ENCODE assay signal across 8 cellular contexts in the genomic region with DNA sequence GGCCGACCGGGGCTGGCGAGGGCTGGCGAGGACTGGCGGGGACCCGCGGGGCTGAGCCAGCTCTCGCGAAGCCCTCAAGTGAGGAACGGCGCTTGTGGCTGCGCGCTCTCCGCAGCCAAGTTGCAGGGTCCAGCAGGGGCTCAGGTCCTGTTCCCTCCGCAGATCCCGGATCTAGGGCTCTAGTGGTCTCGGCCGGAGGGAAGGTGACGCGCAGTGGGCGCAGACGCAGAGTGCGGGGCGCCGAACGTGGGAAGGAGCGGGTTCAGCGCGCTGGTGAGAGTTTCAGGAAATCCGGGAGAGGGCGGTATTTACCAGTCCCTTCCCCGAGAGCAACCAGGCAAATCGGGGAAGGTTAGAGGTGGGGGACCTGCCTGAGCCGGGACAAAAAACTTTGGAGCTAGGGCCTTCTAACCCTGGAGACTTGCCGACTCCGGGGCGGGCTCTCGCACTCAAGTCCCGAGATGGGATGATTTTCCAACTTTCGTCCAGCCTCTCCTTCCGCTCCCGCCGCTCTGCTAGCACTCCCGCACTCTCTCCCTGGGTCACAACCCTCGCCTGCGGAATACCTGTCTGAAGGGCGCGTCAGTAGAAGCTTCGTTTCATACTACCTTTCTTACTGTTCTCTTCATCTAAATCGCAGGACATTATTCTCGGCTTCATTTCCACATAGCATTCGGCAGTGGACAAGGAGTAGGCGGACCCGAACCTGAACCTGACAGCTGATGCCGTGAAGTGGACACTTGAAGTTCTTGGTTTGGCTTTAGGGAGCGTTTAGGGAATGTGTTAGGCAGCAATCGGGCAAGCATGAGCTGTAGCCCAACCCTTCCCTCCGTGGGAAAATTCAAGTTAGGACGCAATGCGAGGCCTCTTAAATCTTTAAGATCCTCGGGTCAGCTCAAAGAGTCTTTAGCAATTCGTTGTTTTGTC. TPM values are rescaled to one million over a fixed set of nuclear protein-coding genes. Genes with fewer than 3 reads are reported as not detected.
DNase-seq lines count a peak whose midpoint lies in the region; ATAC-seq and TF ChIP-seq lines count a peak whose summit lies in the region.

No MANE protein-coding gene starts in this region.

- TF ChIP-seq CTCF in PC-9 (conservative IDR thresholded peaks at IDR 0.05) (peak; percentile 51; the same call in 1 of the 2 replicates), fibroblast of villous mesenchyme (IDR thresholded peaks at IDR 0.05; ENCODE audit: insufficient read depth, low read depth, low read length) (peak; percentile 35), retinal pigment epithelial cell (conservative IDR thresholded peaks at IDR 0.05; ENCODE audit: low read depth, low read length) (peak; percentile 59)

- H3K27me3 Mint-ChIP-seq in activated naive CD8-positive, alpha-beta T cell treated with anti-CD3 and anti-CD28 coated beads, Interleukin-2, amount 50 U/mL, for 24 hours, result peaks cover 66% of the 10 kb centered on the region
- H3K27me3 Mint-ChIP-seq in activated naive CD8-positive, alpha-beta T cell treated with anti-CD3 and anti-CD28 coated beads for 36 hours, result peaks cover 77% of the 10 kb centered on the region
- H3K27me3 Mint-ChIP-seq in T-cell, result peaks cover 45 to 72% of the 10 kb centered on the region in 2 donors
- H3K27me3 Mint-ChIP-seq in CD8-positive, alpha-beta memory T cell, result peaks cover 41 to 72% of the 10 kb centered on the region in 2 donors

- no peaks in the 10 kb centered on the region for H3K4me1 ChIP-seq in PC-9 (replicated peaks; ENCODE audit: insufficient read depth)
- H3K4me1 ChIP-seq in CD8-positive, alpha-beta memory T cell (ENCODE audit: insufficient read depth, low read length), result no peaks in the 10 kb centered on the region

- no peaks in the 10 kb centered on the region for H3K36me3 Mint-ChIP-seq in activated naive CD8-positive, alpha-beta T cell treated with anti-CD3 and anti-CD28 coated beads, Interleukin-2, amount 50 U/mL, for 24 hours (ENCODE audit: low read depth)
- H3K36me3 Mint-ChIP-seq in activated naive CD8-positive, alpha-beta T cell treated with anti-CD3 and anti-CD28 coated beads for 36 hours, result no peaks in the 10 kb centered on the region
- no peaks in the 10 kb centered on the region for H3K36me3 Mint-ChIP-seq in T-cell
- no peaks in the 10 kb centered on the region for H3K36me3 Mint-ChIP-seq in CD8-positive, alpha-beta memory T cell

- peak overlapping the region; percentile 65 for H3K4me2 ChIP-seq in PC-9

- no peaks in the 10 kb centered on the region for H3K27me3 ChIP-seq in PC-9 (ENCODE audit: insufficient read depth, low read depth)
- peaks cover 9% of the 10 kb centered on the region for H3K27me3 ChIP-seq in CD8-positive, alpha-beta memory T cell (ENCODE audit: insufficient read depth, low read length, poor library complexity, severe bottlenecking)

- H3K27ac ChIP-seq in PC-9, result no peak overlapping the region
- H3K27ac ChIP-seq in CD8-positive, alpha-beta memory T cell (ENCODE audit: low read depth, low read length), result no peak overlapping the region

- no peaks in the 10 kb centered on the region for H3K9me3 Mint-ChIP-seq in activated naive CD8-positive, alpha-beta T cell treated with anti-CD3 and anti-CD28 coated beads, Interleukin-2, amount 50 U/mL, for 24 hours
- H3K9me3 Mint-ChIP-seq in activated naive CD8-positive, alpha-beta T cell treated with anti-CD3 and anti-CD28 coated beads for 36 hours, result no peaks in the 10 kb centered on the region
- H3K9me3 Mint-ChIP-seq in T-cell, result no peaks in the 10 kb centered on the region
- peaks cover 0 to 19% (median 9%) of the 10 kb centered on the region in 5 donors for H3K9me3 Mint-ChIP-seq in CD8-positive, alpha-beta memory T cell

- H2AFZ ChIP-seq in PC-9, result 0 out of 2 replicates have a peak overlapping the region, but pooled peaks have one; percentile 66

- intact Hi-C loops in PC-9 (cut with micrococcal nuclease; ENCODE audit: unreplicated experiment), result loop anchor here (1.0 kb wide), 3 partner anchors 294 to 501 kb away; no protein-coding TSS in a partner anchor

- H3K79me2 ChIP-seq in PC-9 (ENCODE audit: low read depth), result no peaks in the 10 kb centered on the region

- H3K9me2 ChIP-seq in PC-9 (ENCODE audit: insufficient read depth), result no peaks in the 10 kb centered on the region

- no peaks in the 10 kb centered on the region for H3F3A ChIP-seq in PC-9 (ENCODE audit: insufficient read depth, low read depth)

- DNase-seq in activated naive CD8-positive, alpha-beta T cell treated with anti-CD3 and anti-CD28 coated beads, Interleukin-2, amount 50 U/mL, for 24 hours, result no peak
- DNase-seq in activated naive CD8-positive, alpha-beta T cell treated with anti-CD3 and anti-CD28 coated beads for 36 hours, result no peak
- DNase-seq in PC-9 (peak in 1 of 2 experiments; percentile 55), fibroblast of villous mesenchyme (ENCODE audit: low read depth) (peak; percentile 17), retinal pigment epithelial cell (ENCODE audit: low read depth) (peak; percentile 6), T-cell (no peak)
- DNase-seq in CD8-positive, alpha-beta memory T cell, result no peak

- peaks cover 2% of the 10 kb centered on the region for H3K4me1 Mint-ChIP-seq in activated naive CD8-positive, alpha-beta T cell treated with anti-CD3 and anti-CD28 coated beads, Interleukin-2, amount 50 U/mL, for 24 hours
- H3K4me1 Mint-ChIP-seq in activated naive CD8-positive, alpha-beta T cell treated with anti-CD3 and anti-CD28 coated beads for 36 hours, result peaks cover 6% of the 10 kb centered on the region
- peaks cover 0 to 6% (median 0%) of the 10 kb centered on the region in 3 donors for H3K4me1 Mint-ChIP-seq in T-cell
- H3K4me1 Mint-ChIP-seq in CD8-positive, alpha-beta memory T cell, result peaks cover 0 to 6% (median 1%) of the 10 kb centered on the region in 3 donors

- POLR2A ChIA-PET in PC-9 (lab: Charles Lee; ENCODE audit: unreplicated experiment) (interaction anchor here (0.7 kb wide), 1 partner anchor 110 kb away, joined by 4 read pairs; no protein-coding TSS in a partner anchor), T-cell (lab: Charles Lee) (no interaction called here)
- POLR2A ChIA-PET in CD8-positive, alpha-beta memory T cell (lab: Charles Lee), result no interaction called here

- no peak for ATAC-seq in activated naive CD8-positive, alpha-beta T cell treated with anti-CD3 and anti-CD28 coated beads, Interleukin-2, amount 50 U/mL, for 24 hours
- ATAC-seq in HG02759 (IDR thresholded peaks at IDR 0.05; ENCODE audit: unreplicated experiment), result no peak
- ATAC-seq in T-cell (replicated peaks in 1 of 4), result no peak

- H3K36me3 ChIP-seq in PC-9 (ENCODE audit: low read depth), result no peaks in the 10 kb centered on the region
- no peaks in the 10 kb centered on the region for H3K36me3 ChIP-seq in CD8-positive, alpha-beta memory T cell (ENCODE audit: insufficient read depth, low read length)

- H3K4me3 ChIP-seq in PC-9, result peak overlapping the region; percentile 31; the same call in 1 of the 2 replicates
- H3K4me3 ChIP-seq in fibroblast of villous mesenchyme (ENCODE audit: low read depth, low read length), result peak overlapping the region; percentile 27
- peak overlapping the region; percentile 40 for H3K4me3 ChIP-seq in retinal pigment epithelial cell (ENCODE audit: low read length)
- H3K4me3 ChIP-seq in CD8-positive, alpha-beta memory T cell (ENCODE audit: low read length), result no peak overlapping the region

- no peak overlapping the region for H3K27ac Mint-ChIP-seq in activated naive CD8-positive, alpha-beta T cell treated with anti-CD3 and anti-CD28 coated beads, Interleukin-2, amount 50 U/mL, for 24 hours
- H3K27ac Mint-ChIP-seq in activated naive CD8-positive, alpha-beta T cell treated with anti-CD3 and anti-CD28 coated beads for 36 hours, result no peak overlapping the region
- no peak overlapping the region for H3K27ac Mint-ChIP-seq in T-cell
- H3K27ac Mint-ChIP-seq in CD8-positive, alpha-beta memory T cell, result no peak overlapping the region

- peak overlapping the region; percentile 21 for H3K4me3 Mint-ChIP-seq in activated naive CD8-positive, alpha-beta T cell treated with anti-CD3 and anti-CD28 coated beads, Interleukin-2, amount 50 U/mL, for 24 hours
- H3K4me3 Mint-ChIP-seq in activated naive CD8-positive, alpha-beta T cell treated with anti-CD3 and anti-CD28 coated beads for 36 hours, result no peak overlapping the region
- no peak overlapping the region for H3K4me3 Mint-ChIP-seq in T-cell
- H3K4me3 Mint-ChIP-seq in CD8-positive, alpha-beta memory T cell, result no peak overlapping the region

- H4K20me1 ChIP-seq in PC-9 (ENCODE audit: insufficient read depth), result no peaks in the 10 kb centered on the region

- CTCF ChIA-PET in PC-9 (lab: Charles Lee), result interaction anchor here (0.6 to 2.3 kb wide), 8 partner anchors 13 to 502 kb away, joined by 3 to 20 read pairs (median 4); a partner anchor contains a TSS
- CTCF ChIA-PET in T-cell (lab: Charles Lee), result no interaction called here
- CTCF ChIA-PET in CD8-positive, alpha-beta memory T cell (lab: Charles Lee), result no interaction called here

- H3K9me3 ChIP-seq in PC-9 (ENCODE audit: insufficient read depth, low read depth), result no peaks in the 10 kb centered on the region
- H3K9me3 ChIP-seq in CD8-positive, alpha-beta memory T cell (ENCODE audit: low read length), result no peaks in the 10 kb centered on the region

- BruUV-seq in PC-9 (replicated peaks; lab: Mats Ljungman, UMichigan), result no TSS peak

RNA-seq across cellular contexts. Expression of a gene that starts 13.6 kb away (rescaled TPM):
- total RNA-seq in activated naive CD8-positive, alpha-beta T cell treated with anti-CD3 and anti-CD28 coated beads for 36 hours, result not detected
- total RNA-seq in PC-9 (2021) (7.6 and 8.5 TPM in 2 replicates), fibroblast of villous mesenchyme (not detected in 2 replicates), T-cell (under 1 TPM in 2 of 5 donors, not detected in 3; 0.16 to 0.23 TPM)
- not detected for total RNA-seq in CD8-positive, alpha-beta memory T cell
- polyA plus RNA-seq in CD8-positive, alpha-beta memory T cell, result not detected

Comparison
In these comparisons a context has a peak if more than half of its experiments do, and no peak if none do; other contexts are left out.
1. DNase-seq: peak in fibroblast of villous mesenchyme (single experiment) and retinal pigment epithelial cell (single experiment); none in activated naive CD8-positive, alpha-beta T cell treated with anti-CD3 and anti-CD28 coated beads, Interleukin-2, amount 50 U/mL, for 24 hours (single experiment), activated naive CD8-positive, alpha-beta T cell treated with anti-CD3 and anti-CD28 coated beads for 36 hours (single experiment), T-cell (0 of 34) and CD8-positive, alpha-beta memory T cell (0 of 5).
2. Peak in every context shown above with its lines, with median percentiles within 50 percentile points of each other: CTCF ChIP-seq.